In genomic region chr18:35713545-35713944, GRCh38 we compare ENCODE assay signal across 19 cellular contexts.
DNase-seq lines count a peak whose midpoint lies in the region.
"Had no signal": no experiment of that assay in that cellular context is flagged by ENCODE, and none has a peak within 500 bp of the region (broad histone marks: within the 10 kb centered on the region; RNA-seq: fewer than 3 reads in every experiment).

No MANE protein-coding gene starts in this region.

- no peaks in the 10 kb centered on the region for H3K9me3 ChIP-seq in HAP-1
- H3K9me3 ChIP-seq: ovary had no signal

- DNase-seq in Daoy (ENCODE audit: low read depth): peak; percentile 46
- peak; percentile 66 for DNase-seq in HT1080 (ENCODE audit: low read depth)
- peak; percentile 91 for DNase-seq in dermis blood vessel endothelial cell
- peak; percentile 39 for DNase-seq in kidney tubule cell (ENCODE audit: low spot score)
- no peak for DNase-seq in activated naive CD4-positive, alpha-beta T cell (lab: John Stamatoyannopoulos, UW)
- DNase-seq in COLO829 (ENCODE audit: low spot score): no peak
- DNase-seq in HT-29 (ENCODE audit: low spot score): no peak
- no peak for DNase-seq in HAP-1 (ENCODE audit: low spot score in 2 of 2)
- DNase-seq: activated CD8-positive, alpha-beta T cell treated with anti-CD3 and anti-CD28 coated beads, Interleukin-2, amount 10 ng/mL, durations not matched to agents 7 days and 5 days; activated naive CD8-positive, alpha-beta T cell treated with anti-CD3 and anti-CD28 coated beads for 36 hours; effector memory CD4-positive, alpha-beta T cell; H9; NCI-H1436 treated with DMSO at 0.1 percent for 48 hours; NCI-H2227 treated with DMSO at 0.1 percent for 48 hours; ovary; stimulated activated CD4-positive, alpha-beta T cell treated with anti-CD3 and anti-CD28 coated beads, Interleukin-4, amount 100 ng/mL, for 1 hour; substantia nigra; WERI-Rb-1 had no signal

- 0 out of 2 replicates have a peak, but pooled peaks cover under 1% of the 10 kb centered on the region for H3K27me3 ChIP-seq in HAP-1 (ENCODE audit: low read depth)
- H3K27me3 ChIP-seq: gastroesophageal sphincter, ovary had no signal

- H3K36me3 ChIP-seq in HAP-1 (replicated peaks): no peaks in the 10 kb centered on the region
- H3K36me3 ChIP-seq: ovary, WERI-Rb-1 had no signal

- H3K4me3 ChIP-seq in HAP-1: no peak overlapping the region
- H3K4me3 ChIP-seq: gastroesophageal sphincter, ovary had no signal

- in situ Hi-C loops in HAP-1 (cut with MboI; ENCODE audit: low sequenced_read_pairs): no loop called here

- no peaks in the 10 kb centered on the region; the same call in 1 of the 2 replicates for H3K4me1 ChIP-seq in HAP-1
- H3K4me1 ChIP-seq: gastroesophageal sphincter had no signal

Comparison
In these comparisons a context has a peak if more than half of its experiments do, and no peak if none do; other contexts are left out.
1. DNase-seq: peak in Daoy (single experiment), HT1080 (single experiment), dermis blood vessel endothelial cell (single experiment) and kidney tubule cell (single experiment); none in activated naive CD4-positive, alpha-beta T cell (0 of 4), COLO829 (single experiment), HT-29 (single experiment) and HAP-1 (0 of 2).